In the genomic region with DNA sequence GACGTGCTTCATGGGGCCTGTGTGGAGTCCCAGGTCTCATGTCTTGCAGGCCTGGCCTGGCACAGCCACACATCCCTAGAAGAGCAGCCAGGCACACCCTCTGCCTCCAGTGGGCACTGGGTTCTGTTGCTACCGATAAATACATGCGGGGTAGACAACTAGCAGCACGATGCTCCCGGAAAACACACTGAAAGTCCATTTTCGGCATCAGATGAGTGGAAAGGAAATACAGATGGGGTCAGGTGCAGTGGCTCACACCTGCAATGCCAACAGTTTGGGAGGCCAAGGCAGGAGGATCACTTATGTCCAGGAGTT, we compare ENCODE assay signal across 19 cellular contexts.
"Had no signal": no experiment of that assay in that cellular context is flagged by ENCODE, and none has a peak within 500 bp of the region (broad histone marks: within the 10 kb centered on the region; RNA-seq: fewer than 3 reads in every experiment).

No MANE protein-coding gene starts in this region.

- DNase-seq: activated CD4-positive, alpha-beta T cell treated with anti-CD3 and anti-CD28 coated beads, Interleukin-2, amount 50 U/mL, for 48 hours; activated CD8-positive, alpha-beta memory T cell treated with anti-CD3 and anti-CD28 coated beads, Interleukin-2, amount 50 U/mL, for 48 hours; activated naive CD4-positive, alpha-beta T cell treated with Interleukin-2 at 50 U/mL for 16 hours; activated naive CD8-positive, alpha-beta T cell treated with anti-CD3 and anti-CD28 coated beads for 36 hours; activated T-cell treated with anti-CD3 and anti-CD28 coated beads, Interleukin-2, amount 50 U/mL, for 4 hours; heart right ventricle; left cardiac atrium; stimulated activated CD4-positive, alpha-beta T cell treated with anti-CD3 and anti-CD28 coated beads, Interleukin-15, amount 100 ng/mL, for 24 hours; stimulated activated CD4-positive, alpha-beta T cell treated with anti-CD3 and anti-CD28 coated beads, Interleukin-2, amount 100 ng/mL, for 48 hours; stimulated activated CD8-positive, alpha-beta memory T cell treated with anti-CD3 and anti-CD28 coated beads, Interleukin-4, amount 100 ng/mL, for 48 hours; stimulated activated naive B cell treated with anti-CD40 and anti-IgM and Interleukin-4, amounts not matched to agents 10 μg/mL and 1 μg/mL and 100 μg/mL, for 72 hours; T-helper 1 cell; transverse colon had no signal

- H3K4me3 Mint-ChIP-seq: activated naive CD8-positive, alpha-beta T cell treated with anti-CD3 and anti-CD28 coated beads for 36 hours; activated T-cell treated with anti-CD3 and anti-CD28 coated beads, Interleukin-2, amount 50 U/mL, for 4 hours; natural killer cell treated with Interleukin-12 subunit alpha and Interleukin-12 subunit beta and Interleukin-15 and Interleukin-18, amount 100 ng/mL, for 72 hours; stimulated activated naive B cell treated with anti-CD40 and anti-IgM and Interleukin-4, amounts not matched to agents 10 μg/mL and 1 μg/mL and 100 μg/mL, for 72 hours had no signal

- H3K27me3 Mint-ChIP-seq: activated naive CD8-positive, alpha-beta T cell treated with anti-CD3 and anti-CD28 coated beads for 36 hours; natural killer cell treated with Interleukin-12 subunit alpha and Interleukin-12 subunit beta and Interleukin-15 and Interleukin-18, amount 100 ng/mL, for 72 hours had no signal

- H3K9me3 Mint-ChIP-seq: activated naive CD8-positive, alpha-beta T cell treated with anti-CD3 and anti-CD28 coated beads for 36 hours; activated T-cell treated with anti-CD3 and anti-CD28 coated beads, Interleukin-2, amount 50 U/mL, for 4 hours; activated T-helper 2 cell treated with anti-CD3 and anti-CD28 coated beads, Interferon-gamma antibody, Interleukin-2, Interleukin-4, amounts not matched to agents 10 μg/mL and 5 μg/mL and 100 μg/mL, durations not matched to agents 14 hours and 24 hours and 36 hours; natural killer cell treated with Interleukin-12 subunit alpha and Interleukin-12 subunit beta and Interleukin-15 and Interleukin-18, amount 100 ng/mL, for 72 hours; stimulated activated naive B cell treated with anti-CD40 and anti-IgM and Interleukin-4, amounts not matched to agents 10 μg/mL and 1 μg/mL and 100 μg/mL, for 72 hours; WTC11 had no signal

- H3K27ac ChIP-seq: coronary artery, heart right ventricle, right lobe of liver, skin epidermis, transverse colon had no signal

- H3K27ac Mint-ChIP-seq: activated naive CD8-positive, alpha-beta T cell treated with anti-CD3 and anti-CD28 coated beads for 36 hours; activated T-helper 2 cell treated with anti-CD3 and anti-CD28 coated beads, Interferon-gamma antibody, Interleukin-2, Interleukin-4, amounts not matched to agents 10 μg/mL and 5 μg/mL and 100 μg/mL, durations not matched to agents 14 hours and 24 hours and 36 hours; natural killer cell treated with Interleukin-12 subunit alpha and Interleukin-12 subunit beta and Interleukin-15 and Interleukin-18, amount 100 ng/mL, for 72 hours; stimulated activated naive B cell treated with anti-CD40 and anti-IgM and Interleukin-4, amounts not matched to agents 10 μg/mL and 1 μg/mL and 100 μg/mL, for 72 hours; WTC11 had no signal

- H3K36me3 Mint-ChIP-seq: natural killer cell treated with Interleukin-12 subunit alpha and Interleukin-12 subunit beta and Interleukin-15 and Interleukin-18, amount 100 ng/mL, for 72 hours; stimulated activated naive B cell treated with anti-CD40 and anti-IgM and Interleukin-4, amounts not matched to agents 10 μg/mL and 1 μg/mL and 100 μg/mL, for 72 hours; WTC11 had no signal

- H3K4me1 Mint-ChIP-seq: activated naive CD8-positive, alpha-beta T cell treated with anti-CD3 and anti-CD28 coated beads for 36 hours; stimulated activated naive B cell treated with anti-CD40 and anti-IgM and Interleukin-4, amounts not matched to agents 10 μg/mL and 1 μg/mL and 100 μg/mL, for 72 hours had no signal
